In genomic region chr1:219917851-219918466, GRCh38 we compare ENCODE assay signal across 16 cellular contexts. TPM values are rescaled to one million over a fixed set of nuclear protein-coding genes. Genes with fewer than 3 reads are reported as not detected.
DNase-seq lines count a peak whose midpoint lies in the region; ATAC-seq and TF ChIP-seq lines count a peak whose summit lies in the region.
"Had no signal": no experiment of that assay in that cellular context is flagged by ENCODE, and none has a peak within 500 bp of the region (broad histone marks: within the 10 kb centered on the region; RNA-seq: fewer than 3 reads in every experiment).

No MANE protein-coding gene starts in this region.

- H3K9me3 Mint-ChIP-seq in activated naive CD4-positive, alpha-beta T cell treated with anti-CD3 and anti-CD28 coated beads, Interleukin-2, amount 50 U/mL, for 72 hours = no peaks in the 10 kb centered on the region
- H3K9me3 Mint-ChIP-seq: CD8-positive, alpha-beta T cell; type B pancreatic cell had no signal

- H3K9me3 ChIP-seq in RWPE2 (ENCODE audit: severe bottlenecking) = no peaks in the 10 kb centered on the region

- peak overlapping the region in 1 of 2 donors; percentile 79 for H3K27ac Mint-ChIP-seq in activated naive CD4-positive, alpha-beta T cell treated with anti-CD3 and anti-CD28 coated beads, Interleukin-2, amount 50 U/mL, for 72 hours
- H3K27ac Mint-ChIP-seq: CD8-positive, alpha-beta T cell; type B pancreatic cell had no signal

- TF ChIP-seq CTCF in RWPE2 (IDR thresholded peaks at IDR 0.05; ENCODE audit: poor library complexity, severe bottlenecking) = no peak
- no peak for TF ChIP-seq CTCF in fibroblast of the aortic adventitia (IDR thresholded peaks at IDR 0.05; ENCODE audit: insufficient read depth, low read length)

- DNase-seq in A172 (ENCODE audit: low spot score) (peak; percentile 83), HK-2 (ENCODE audit: unreplicated experiment) (peak; percentile 46), RWPE2 (ENCODE audit: low spot score) (no peak), fibroblast of the aortic adventitia (ENCODE audit: low read depth) (peak; percentile 31), OCI-M1 (lab: John Stamatoyannopoulos, UW) (no peak), hypothalamus (lab: John Stamatoyannopoulos, UW) (no peak)
- DNase-seq in activated naive CD4-positive, alpha-beta T cell treated with anti-CD3 and anti-CD28 coated beads, Interleukin-2, amount 50 U/mL, for 72 hours (ENCODE audit: low spot score in 2 of 2) = no peak
- DNase-seq: activated CD8-positive, alpha-beta memory T cell treated with anti-CD3 and anti-CD28 coated beads for 24 hours; activated effector memory CD4-positive, alpha-beta T cell treated with Interleukin-2 at 50 U/mL for 16 hours; CD8-positive, alpha-beta T cell; dorsolateral prefrontal cortex; NCI-H2107; stimulated activated CD4-positive, alpha-beta T cell treated with anti-CD3 and anti-CD28 coated beads, Interleukin-4, amount 100 ng/mL, for 4 hours had no signal

- H3K27me3 ChIP-seq in RWPE2 (ENCODE audit: insufficient read depth, poor library complexity, severe bottlenecking) = no peaks in the 10 kb centered on the region
- H3K27me3 ChIP-seq: dorsolateral prefrontal cortex had no signal

- no peak overlapping the region for H3K27ac ChIP-seq in RWPE2 (ENCODE audit: poor library complexity, severe bottlenecking)

- no peak overlapping the region for H3K4me3 ChIP-seq in RWPE2 (ENCODE audit: severe bottlenecking)
- no peak overlapping the region for H3K4me3 ChIP-seq in fibroblast of the aortic adventitia (ENCODE audit: low read depth, low read length)
- H3K4me3 ChIP-seq: dorsolateral prefrontal cortex had no signal

- H3K36me3 ChIP-seq in RWPE2 (ENCODE audit: low read depth) = no peaks in the 10 kb centered on the region

- H3K36me3 Mint-ChIP-seq in activated naive CD4-positive, alpha-beta T cell treated with anti-CD3 and anti-CD28 coated beads, Interleukin-2, amount 50 U/mL, for 72 hours = no peaks in the 10 kb centered on the region
- H3K36me3 Mint-ChIP-seq: CD8-positive, alpha-beta T cell; type B pancreatic cell had no signal

- ATAC-seq in RWPE2 (ENCODE audit: low read depth) (peak; percentile 62), SK-N-SH treated with all-trans-retinoic acid at 6 μM for 48 hours (no peak)
- ATAC-seq in activated naive CD4-positive, alpha-beta T cell treated with anti-CD3 and anti-CD28 coated beads, Interleukin-2, amount 50 U/mL, for 72 hours = no peak
- ATAC-seq: CD8-positive, alpha-beta T cell; sciatic nerve had no signal

- no peaks in the 10 kb centered on the region for H3K4me1 ChIP-seq in RWPE2 (ENCODE audit: insufficient read depth, poor library complexity, severe bottlenecking)

TF ChIP-seq in SK-N-SH treated with all-trans-retinoic acid at 6 μM for 48 hours, 23 proteins besides CTCF, POLR2A, EP300 and RAD21:
- no peak for TF ChIP-seq ZNF8 (CRISPR knock-in tag; IDR thresholded peaks at IDR 0.05)
- TF ChIP-seq ISL1 (CRISPR knock-in tag; IDR thresholded peaks at IDR 0.05) = no peak
- no peak for TF ChIP-seq GLIS3 (CRISPR knock-in tag; IDR thresholded peaks at IDR 0.05)
- no peak for TF ChIP-seq CSDC2 (CRISPR knock-in tag; IDR thresholded peaks at IDR 0.05)
- no peak for TF ChIP-seq PPARA (CRISPR knock-in tag; IDR thresholded peaks at IDR 0.05; ENCODE audit: borderline replicate concordance)
- TF ChIP-seq RARB (CRISPR knock-in tag; IDR thresholded peaks at IDR 0.05) = no peak
- no peak for TF ChIP-seq TOX (CRISPR knock-in tag; IDR thresholded peaks at IDR 0.05; ENCODE audit: borderline replicate concordance)
- no peak for TF ChIP-seq ZNF70 (CRISPR knock-in tag; IDR thresholded peaks at IDR 0.05)
- TF ChIP-seq SNAI2 (CRISPR knock-in tag; IDR thresholded peaks at IDR 0.05) = no peak
- no peak for TF ChIP-seq ZFP30 (CRISPR knock-in tag; IDR thresholded peaks at IDR 0.05)
- no peak for TF ChIP-seq CSRNP3 (CRISPR knock-in tag; IDR thresholded peaks at IDR 0.05)

RNA-seq across cellular contexts. Expression of gene SLC30A10, which starts 10.4 kb away (rescaled TPM):
- not detected in 2 replicates for total RNA-seq in A172 (2014; rRNA removed; shearing (Covaris generic))
- total RNA-seq in fibroblast of the aortic adventitia (ENCODE audit: low replicate concordance) = 0.45 TPM in 1 of 2 replicates, not detected in the other
- total RNA-seq in activated naive CD4-positive, alpha-beta T cell treated with anti-CD3 and anti-CD28 coated beads, Interleukin-2, amount 50 U/mL, for 72 hours = not detected
- total RNA-seq: CD8-positive, alpha-beta T cell had no signal

Comparison
In these comparisons a context has a peak if more than half of its experiments do, and no peak if none do; other contexts are left out.
1. DNase-seq: peak in A172 (single experiment), HK-2 (single experiment) and fibroblast of the aortic adventitia (single experiment); none in RWPE2 (single experiment), activated naive CD4-positive, alpha-beta T cell treated with anti-CD3 and anti-CD28 coated beads, Interleukin-2, amount 50 U/mL, for 72 hours (0 of 2), OCI-M1 (single experiment) and hypothalamus (0 of 51).